Comparison of ENCODE assay signal across 21 cellular contexts in the genomic region with DNA sequence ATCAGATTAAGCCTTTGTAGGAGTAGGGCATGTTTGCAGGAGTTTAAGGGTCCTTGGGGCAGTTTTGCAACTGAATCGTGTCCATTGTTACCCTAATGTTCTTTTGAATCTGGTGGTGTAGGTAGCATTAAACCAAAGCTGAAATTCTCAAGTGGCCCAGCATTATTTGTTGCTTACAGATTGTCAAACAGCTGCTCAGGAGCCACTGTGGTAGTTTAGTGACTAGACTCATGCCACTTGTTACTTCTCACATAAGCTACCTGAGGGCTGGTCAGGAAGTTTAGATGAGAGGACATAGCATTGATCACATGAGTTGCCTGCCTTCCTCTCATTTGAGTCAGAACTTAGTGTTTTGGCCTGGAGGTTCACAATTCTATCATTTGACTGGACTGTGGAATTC.
DNase-seq lines count a peak whose midpoint lies in the region; ATAC-seq, FAIRE-seq and TF ChIP-seq lines count a peak whose summit lies in the region.
"Had no signal": no experiment of that assay in that cellular context is flagged by ENCODE, and none has a peak within 500 bp of the region (broad histone marks: within the 10 kb centered on the region; RNA-seq: fewer than 3 reads in every experiment).

No MANE protein-coding gene starts in this region.

- H2BK15ac ChIP-seq in H1 (ENCODE audit: low read length): no peak overlapping the region

- H3K23me2 ChIP-seq in H1 (ENCODE audit: low read depth, low read length): no peaks in the 10 kb centered on the region

- H4K20me1 ChIP-seq in GM23248 (ENCODE audit: insufficient read depth) (no peaks in the 10 kb centered on the region), H1 (replicated peaks in 1 of 2; ENCODE audit: control insufficient read depth in 1 of 2, insufficient read depth in 2 of 2, low read length in 2 of 2) (no peaks in the 10 kb centered on the region)

- in situ Hi-C loops in GM23248 (cut with MboI): no loop called here

- H2AFZ ChIP-seq in GM23248 (no peak overlapping the region), H1 (ENCODE audit: low read length) (no peak overlapping the region)

- no peaks in the 10 kb centered on the region for H3K9me2 ChIP-seq in GM23248 (ENCODE audit: insufficient read depth)

- FAIRE-seq in H1 (lab: Jason Lieb, UNC): peak; percentile 77
- FAIRE-seq: HTR-8/SVneo had no signal

- peaks cover 46% of the 10 kb centered on the region for H3K79me2 ChIP-seq in GM23248 (ENCODE audit: insufficient read depth)
- H3K79me2 ChIP-seq in H1 (ENCODE audit: control insufficient read depth in 1 of 2, insufficient read depth in 2 of 2, low read length in 2 of 2): peaks cover 0 to 4% of the 10 kb centered on the region in 2 experiments; a peak in 1 of 4 replicates

- H2BK5ac ChIP-seq in H1 (ENCODE audit: low read depth, low read length): peak overlapping the region; percentile 57

- no peak for TF ChIP-seq CTCF in H1 (IDR thresholded peaks at IDR 0.05; ENCODE audit: control extremely low read depth in 1 of 3, insufficient read depth in 1 of 3, low read depth in 1 of 3, low read length in 3 of 3)

- H3K4me1 ChIP-seq in GM23248 (ENCODE audit: insufficient read depth): peaks cover 33% of the 10 kb centered on the region
- peaks cover 64% of the 10 kb centered on the region for H3K4me1 ChIP-seq in HUES6 (ENCODE audit: control insufficient read depth, insufficient read depth, low read length)
- peaks cover 11 to 50% (median 35%) of the 10 kb centered on the region in 4 experiments for H3K4me1 ChIP-seq in H1 (replicated peaks in 1 of 4; ENCODE audit: control insufficient read depth in 3 of 4, insufficient read depth in 4 of 4, low read length in 3 of 4)

- peak overlapping the region; percentile 3; the same call in 1 of the 2 replicates for H2BK12ac ChIP-seq in H1 (ENCODE audit: low read depth, low read length)

- H3F3A ChIP-seq in GM23248 (ENCODE audit: insufficient read depth): peaks cover 26% of the 10 kb centered on the region

- H3K14ac ChIP-seq in H1 (ENCODE audit: insufficient read length): no peak overlapping the region

- peak in 1 of 2 experiments; percentile 24; a peak in 1 of 3 replicates for TF ChIP-seq POLR2A in H1 (IDR thresholded peaks at IDR 0.05; ENCODE audit: control extremely low read depth in 1 of 2, low read depth in 2 of 2, low read length in 2 of 2)

- H3K79me1 ChIP-seq in H1 (ENCODE audit: low read depth, low read length): no peaks in the 10 kb centered on the region

- no peak overlapping the region for H2BK20ac ChIP-seq in H1 (ENCODE audit: low read length)

- no peak overlapping the region for H3K56ac ChIP-seq in H1 (replicated peaks; ENCODE audit: insufficient read length, low read depth, low read length)

- peaks cover 18% of the 10 kb centered on the region; the same call in 1 of the 2 replicates for H3K36me3 ChIP-seq in GM23248 (ENCODE audit: low read depth)
- no peaks in the 10 kb centered on the region; the same call in 1 of the 2 replicates for H3K36me3 ChIP-seq in HUES6 (ENCODE audit: control insufficient read depth, insufficient read depth, low read length)
- H3K36me3 ChIP-seq in H1 (ENCODE audit: control insufficient read depth in 2 of 4, insufficient read depth in 4 of 4, low read length in 3 of 4): peaks cover 0 to 8% (median 0%) of the 10 kb centered on the region in 4 experiments; a peak in 2 of 8 replicates

- CTCF ChIA-PET in H1 (lab: Charles Lee; ENCODE audit: partially characterized antibody): interaction anchor here (0.8 to 2.5 kb wide), 4 partner anchors 10 to 113 kb away, joined by 3 to 8 read pairs (median 4); a partner anchor contains a TSS

- TF ChIP-seq RAD21 in H1 (IDR thresholded peaks at IDR 0.05 in 1 of 2, conservative IDR thresholded peaks at IDR 0.05 in 1 of 2; ENCODE audit: low read depth in 2 of 2, low read length in 2 of 2): no peak

- no peak overlapping the region for H3K18ac ChIP-seq in H1 (ENCODE audit: extremely low read depth, low read length)

- POLR2A ChIA-PET in H1 (lab: Charles Lee; ENCODE audit: partially characterized antibody): interaction anchor here (0.9 to 2.0 kb wide), 4 partner anchors 10 to 74 kb away, joined by 3 to 5 read pairs (median 4); no protein-coding TSS in a partner anchor

- H3K23ac ChIP-seq in H1 (ENCODE audit: insufficient read length): no peak overlapping the region

- no peak overlapping the region for H3K4me3 ChIP-seq in GM23248
- peak overlapping the region; percentile 17; the same call in 1 of the 2 replicates for H3K4me3 ChIP-seq in HUES6 (ENCODE audit: low read depth, low read length)
- H3K4me3 ChIP-seq in H1 (ENCODE audit: extremely low read depth in 1 of 4, insufficient read depth in 2 of 4, low read depth in 3 of 4, low read length in 4 of 4): peak overlapping the region in 1 of 4 experiments; percentile 32; a peak in 1 of 8 replicates

- H3K9ac ChIP-seq in GM23248 (no peak overlapping the region), HUES6 (ENCODE audit: low read length) (no peak overlapping the region), H1 (replicated peaks in 1 of 4; ENCODE audit: extremely low read depth in 1 of 4, low read depth in 3 of 4, low read length in 3 of 4) (no peak overlapping the region)

- TF ChIP-seq EP300 in H1 (IDR thresholded peaks at IDR 0.05; ENCODE audit: borderline replicate concordance in 1 of 2, low read depth in 2 of 2, low read length in 2 of 2): no peak

- no peak overlapping the region for H3K4ac ChIP-seq in H1 (replicated peaks; ENCODE audit: insufficient read length, low read depth, low read length)

- H3K27me3 ChIP-seq in GM23248 (replicated peaks; ENCODE audit: insufficient read depth): no peaks in the 10 kb centered on the region
- H3K27me3 ChIP-seq in HUES6 (ENCODE audit: control insufficient read depth, insufficient read depth, low read length): no peaks in the 10 kb centered on the region
- no peaks in the 10 kb centered on the region for H3K27me3 ChIP-seq in H1 (replicated peaks in 1 of 4; ENCODE audit: control insufficient read depth in 3 of 4, extremely low read depth in 1 of 4, insufficient read depth in 3 of 4, low read length in 3 of 4)

- no peak overlapping the region for H4K91ac ChIP-seq in H1 (replicated peaks; ENCODE audit: insufficient read length, low read length)

- 95 to 100% methylated on average over 1 of the region's 1 CpG for WGBS in GM23248 (ENCODE audit: low coverage in 1 of 2, low lambda C conversion rate in 2 of 2, missing lambda C conversion rate in 2 of 2), 2 experiments
- WGBS in H1 (ENCODE audit: extremely low coverage in 1 of 2, insufficient coverage in 1 of 2, insufficient read length in 1 of 2, insufficient replicate concordance in 2 of 2, low coverage in 1 of 2, low lambda C conversion rate in 2 of 2, missing lambda C conversion rate in 1 of 2), 2 experiments: 23% methylated on average over 1 of the region's 1 CpG; no CpG with 5 or more reads in 1 of the 2 experiments

- no peak overlapping the region for H2AK5ac ChIP-seq in H1 (ENCODE audit: low read depth, low read length)

- peak; percentile 43 for DNase-seq in GM23248
- peak in 1 of 2 experiments; percentile 58 for DNase-seq in H1 (ENCODE audit: low read depth in 1 of 2, low spot score in 2 of 2)
- peak; percentile 73 for DNase-seq in kidney tubule cell (ENCODE audit: low spot score)
- DNase-seq in cerebellar cortex (ENCODE audit: low spot score): no peak
- no peak for DNase-seq in activated gamma-delta T cell treated with Interleukin-2 at 50 U/mL for 16 hours
- DNase-seq: activated CD4-positive, CD25-positive, alpha-beta regulatory T cell treated with anti-CD3 and anti-CD28 coated beads, Interleukin-2, amount 50 U/mL, for 72 hours; caudate nucleus; COR-L47; DND-41; effector CD8-positive, alpha-beta T cell; left cardiac atrium; NCI-H1436; NCI-H2171 treated with DMSO at 0.1 percent for 48 hours; NCI-H69; nephron progenitor cell; PC-3; stimulated activated CD4-positive, alpha-beta T cell treated with anti-CD3 and anti-CD28 coated beads, Interleukin-2, amount 100 ng/mL, for 48 hours had no signal

- H3K9me3 ChIP-seq in GM23248 (ENCODE audit: low read depth) (no peaks in the 10 kb centered on the region), HUES6 (ENCODE audit: control insufficient read depth, insufficient read depth, low read depth, low read length) (no peaks in the 10 kb centered on the region), H1 (ENCODE audit: insufficient read depth in 2 of 2, low read depth in 1 of 2, low read length in 1 of 2) (no peaks in the 10 kb centered on the region)

- ATAC-seq in GM21447 (IDR thresholded peaks at IDR 0.05; ENCODE audit: unreplicated experiment) (no peak), GM18858 (IDR thresholded peaks at IDR 0.05; ENCODE audit: unreplicated experiment) (no peak)
- ATAC-seq: left cardiac atrium, PC-3 had no signal

- 0 out of 2 replicates have a peak overlapping the region, but pooled peaks have one; percentile 56 for H3K27ac ChIP-seq in GM23248
- H3K27ac ChIP-seq in HUES6 (ENCODE audit: low read depth, low read length): peak overlapping the region; percentile 35
- peak overlapping the region; percentile 36; the same call in 1 of the 2 replicates for H3K27ac ChIP-seq in H1 (ENCODE audit: low read depth, low read length)

- no peak overlapping the region for H2BK120ac ChIP-seq in H1 (replicated peaks; ENCODE audit: low read depth, low read length)

- H4K5ac ChIP-seq in H1 (ENCODE audit: insufficient read length, low read depth, low read length): no peak overlapping the region

- no peak overlapping the region for H4K8ac ChIP-seq in H1 (ENCODE audit: extremely low read depth, insufficient read depth, low read length)

- H3K4me2 ChIP-seq in GM23248 (ENCODE audit: unreplicated experiment): no peak overlapping the region
- peak overlapping the region; percentile 54 to 72 for H3K4me2 ChIP-seq in H1 (ENCODE audit: insufficient read depth in 1 of 2, low read depth in 2 of 2, low read length in 2 of 2)

TF ChIP-seq in H1, 55 proteins besides CTCF, POLR2A, EP300 and RAD21 (continues in another document):
- TF ChIP-seq TAF1 (IDR thresholded peaks at IDR 0.05; ENCODE audit: low read depth, low read length): 0 out of 2 replicates have a peak, but pooled peaks have one; percentile 6
- TF ChIP-seq KDM4A (IDR thresholded peaks at IDR 0.05; ENCODE audit: low read depth, low read length, severe bottlenecking): no peak
- no peak for TF ChIP-seq BACH1 (IDR thresholded peaks at IDR 0.05; ENCODE audit: low read length)
- peak; percentile 62 for TF ChIP-seq NANOG (IDR thresholded peaks at IDR 0.05; ENCODE audit: insufficient read depth, low read depth, low read length, poor library complexity, severe bottlenecking)
- no peak for TF ChIP-seq TEAD4 (IDR thresholded peaks at IDR 0.05; ENCODE audit: low read depth, low read length)

Comparison
In these comparisons a context has a peak if more than half of its experiments do, and no peak if none do; other contexts are left out.
1. DNase-seq: peak in GM23248 (single experiment) and kidney tubule cell (single experiment); none in cerebellar cortex (single experiment) and activated gamma-delta T cell treated with Interleukin-2 at 50 U/mL for 16 hours (single experiment).
2. Peak in every context shown above with its lines, with median percentiles within 50 percentile points of each other: H3K27ac ChIP-seq.